ENCODE assay signal across 17 cellular contexts in the genomic region with DNA sequence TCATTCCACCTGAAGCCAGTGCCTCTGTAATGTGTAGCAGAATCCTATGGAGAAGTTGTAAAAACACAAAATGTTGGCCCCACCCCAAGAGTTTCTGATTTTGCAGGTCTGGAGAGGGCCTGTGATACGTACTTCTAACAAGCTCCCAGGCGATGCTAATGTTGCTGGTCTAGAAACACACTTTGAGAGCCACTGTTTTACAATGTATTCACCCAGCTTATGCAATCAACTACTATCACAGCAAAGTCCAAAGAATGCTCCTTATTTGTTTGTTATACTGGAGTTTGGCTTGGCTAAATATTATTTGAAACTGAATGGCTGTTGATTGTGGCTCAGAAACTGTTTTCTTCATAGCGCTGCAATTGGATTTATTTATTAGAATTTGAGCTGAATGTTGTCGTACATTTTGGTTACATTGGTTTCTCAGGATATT.
"Had no signal": no experiment of that assay in that cellular context is flagged by ENCODE, and none has a peak within 500 bp of the region (broad histone marks: within the 10 kb centered on the region; RNA-seq: fewer than 3 reads in every experiment).

No MANE protein-coding gene starts in this region.

- H3K27ac ChIP-seq: gastroesophageal sphincter, sigmoid colon, spleen, stomach, testis had no signal

- H3K4me3 Mint-ChIP-seq: activated CD8-positive, alpha-beta T cell treated with anti-CD3 and anti-CD28 coated beads for 36 hours; naive B cell; T-helper 1 cell treated with Interleukin-12 subunit alpha and Interleukin-12 subunit beta and Interleukin-4 antibody, amounts not matched to agents 30 μg/mL and 1 μg/mL, for 36 hours had no signal

- FAIRE-seq: colon had no signal

- H3K36me3 ChIP-seq: gastroesophageal sphincter, sigmoid colon, spleen, stomach had no signal

- H3K36me3 Mint-ChIP-seq: activated naive CD4-positive, alpha-beta T cell treated with anti-CD3 and anti-CD28 coated beads, Interleukin-2, amount 50 U/mL, for 72 hours; naive B cell had no signal

- DNase-seq: activated CD4-positive, alpha-beta T cell treated with anti-CD3 and anti-CD28 coated beads for 4 hours; activated CD8-positive, alpha-beta memory T cell treated with anti-CD3 and anti-CD28 coated beads, Interleukin-2, amount 50 U/mL, for 4 hours; activated CD8-positive, alpha-beta T cell treated with anti-CD3 and anti-CD28 coated beads for 36 hours; activated effector memory CD4-positive, alpha-beta T cell treated with anti-CD3 and anti-CD28 coated beads, Interleukin-2, amount 50 U/mL, for 16 hours; activated T-cell treated with anti-CD3 and anti-CD28 coated beads, Interleukin-2, amount 50 U/mL, for 48 hours; left colon; mammary epithelial cell; naive B cell; nucleus accumbens; sigmoid colon; spleen; stomach; testis had no signal

- H3K27ac Mint-ChIP-seq: activated CD8-positive, alpha-beta T cell treated with anti-CD3 and anti-CD28 coated beads for 36 hours; activated naive CD4-positive, alpha-beta T cell treated with anti-CD3 and anti-CD28 coated beads, Interleukin-2, amount 50 U/mL, for 72 hours; T-helper 1 cell treated with Interleukin-12 subunit alpha and Interleukin-12 subunit beta and Interleukin-4 antibody, amounts not matched to agents 30 μg/mL and 1 μg/mL, for 36 hours had no signal

- H3K4me1 Mint-ChIP-seq: naive B cell had no signal

- H3K27me3 ChIP-seq: gastroesophageal sphincter, sigmoid colon, spleen, stomach, testis had no signal

- H3K9me3 Mint-ChIP-seq: activated CD8-positive, alpha-beta T cell treated with anti-CD3 and anti-CD28 coated beads for 36 hours; activated naive CD4-positive, alpha-beta T cell treated with anti-CD3 and anti-CD28 coated beads, Interleukin-2, amount 50 U/mL, for 72 hours; naive B cell; T-helper 1 cell treated with Interleukin-12 subunit alpha and Interleukin-12 subunit beta and Interleukin-4 antibody, amounts not matched to agents 30 μg/mL and 1 μg/mL, for 36 hours had no signal

- H3K4me3 ChIP-seq: gastroesophageal sphincter, sigmoid colon, spleen, stomach, testis had no signal

- ATAC-seq: activated naive CD4-positive, alpha-beta T cell treated with anti-CD3 and anti-CD28 coated beads, Interleukin-2, amount 50 U/mL, for 72 hours; gastroesophageal sphincter had no signal

- H3K9me3 ChIP-seq: gastroesophageal sphincter, sigmoid colon, spleen, stomach, testis had no signal

- H3K4me1 ChIP-seq: gastroesophageal sphincter, sigmoid colon, spleen, testis had no signal
